9 cellular contexts compared by ENCODE assay signal in the genomic region with DNA sequence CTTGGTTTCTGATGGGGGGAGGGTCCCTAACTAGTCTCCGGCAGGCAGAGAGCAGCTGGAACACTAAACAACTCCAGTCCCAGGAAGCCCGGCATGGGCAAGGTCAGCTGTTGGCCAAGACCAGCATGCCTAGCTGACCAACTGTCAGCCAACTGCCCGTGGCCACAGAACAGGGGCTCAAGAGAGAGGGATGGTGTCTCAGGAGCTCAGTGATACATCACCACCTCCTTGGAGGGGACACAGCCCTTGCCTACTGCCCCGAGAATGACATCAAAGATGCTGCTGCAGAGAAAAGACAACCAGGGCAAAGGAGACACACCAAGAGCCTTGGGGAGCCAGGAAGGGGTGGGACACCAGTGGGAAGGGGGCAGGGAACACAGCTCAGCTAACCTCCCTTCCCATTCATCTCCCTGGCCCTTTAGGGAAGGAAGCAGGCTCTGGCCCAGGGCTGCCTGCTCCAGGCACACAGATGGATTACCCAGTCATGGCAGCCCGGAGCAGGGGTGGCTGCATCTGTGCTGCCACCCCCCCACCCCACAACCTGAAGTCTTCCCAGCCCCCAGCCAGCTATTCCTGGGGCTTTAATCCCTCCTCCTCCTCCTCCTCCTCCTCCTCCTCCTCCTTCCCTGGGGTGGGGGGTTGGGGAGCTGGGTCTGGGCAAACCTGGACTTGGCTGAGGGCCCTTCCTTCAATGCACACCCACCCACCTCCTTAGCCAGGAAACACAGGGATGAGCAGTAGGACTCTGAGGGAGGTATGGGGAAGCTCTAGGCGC. TPM values are rescaled to one million over a fixed set of nuclear protein-coding genes. Genes with fewer than 3 reads are reported as not detected.
A peak's percentile ranks its signal among the peaks of the same experiment; 100 is the strongest.
DNase-seq lines count a peak whose midpoint lies in the region; ATAC-seq and TF ChIP-seq lines count a peak whose summit lies in the region.
"Had no signal": no experiment of that assay in that cellular context is flagged by ENCODE, and none has a peak within 500 bp of the region (broad histone marks: within the 10 kb centered on the region; RNA-seq: fewer than 3 reads in every experiment).

No MANE protein-coding gene starts in this region.

- in situ Hi-C loops in brain microvascular endothelial cell (cut with HindIII; ENCODE audit: low pct_ligation_motif_present, low sequenced_read_pairs) (no loop called here), ACHN (cut with HindIII; ENCODE audit: low pct_ligation_motif_present, low pct_unique_long_range_greater_than_20kb, low sequenced_read_pairs) (no loop called here)

- H3K27ac ChIP-seq in brain microvascular endothelial cell, result peak overlapping the region; percentile 58
- no peak overlapping the region for H3K27ac ChIP-seq in left lung
- peak overlapping the region; percentile 76 for H3K27ac ChIP-seq in temporal lobe (ENCODE audit: low read depth, low read length)

- no peak overlapping the region for H3K27ac Mint-ChIP-seq in activated CD8-positive, alpha-beta T cell treated with anti-CD3 and anti-CD28 coated beads, Interleukin-2, amount 10 ng/mL, durations not matched to agents 7 days and 5 days
- H3K27ac Mint-ChIP-seq in activated CD8-positive, alpha-beta T cell treated with anti-CD3 and anti-CD28 coated beads for 36 hours, result no peak overlapping the region

- H3K36me3 Mint-ChIP-seq in activated CD8-positive, alpha-beta T cell treated with anti-CD3 and anti-CD28 coated beads, Interleukin-2, amount 10 ng/mL, durations not matched to agents 7 days and 5 days (ENCODE audit: low read depth), result no peaks in the 10 kb centered on the region
- H3K36me3 Mint-ChIP-seq in activated CD8-positive, alpha-beta T cell treated with anti-CD3 and anti-CD28 coated beads for 36 hours (ENCODE audit: low read depth), result no peaks in the 10 kb centered on the region

- intact Hi-C loops in activated CD8-positive, alpha-beta T cell treated with anti-CD3 and anti-CD28 coated beads for 36 hours (cut with micrococcal nuclease), result no loop called here
- intact Hi-C loops in left lung (cut with DNase I), result no loop called here

- H3K4me3 Mint-ChIP-seq in activated CD8-positive, alpha-beta T cell treated with anti-CD3 and anti-CD28 coated beads, Interleukin-2, amount 10 ng/mL, durations not matched to agents 7 days and 5 days, result peak overlapping the region; percentile 25
- H3K4me3 Mint-ChIP-seq in activated CD8-positive, alpha-beta T cell treated with anti-CD3 and anti-CD28 coated beads for 36 hours, result no peak overlapping the region

- H3K27me3 ChIP-seq in brain microvascular endothelial cell (replicated peaks) (no peaks in the 10 kb centered on the region), left lung (peaks cover 0 to 35% of the 10 kb centered on the region in 2 donors)

- H3K9me3 Mint-ChIP-seq in activated CD8-positive, alpha-beta T cell treated with anti-CD3 and anti-CD28 coated beads, Interleukin-2, amount 10 ng/mL, durations not matched to agents 7 days and 5 days (ENCODE audit: insufficient read depth), result no peaks in the 10 kb centered on the region
- no peaks in the 10 kb centered on the region for H3K9me3 Mint-ChIP-seq in activated CD8-positive, alpha-beta T cell treated with anti-CD3 and anti-CD28 coated beads for 36 hours

- peaks cover 10% of the 10 kb centered on the region for H3K4me1 Mint-ChIP-seq in activated CD8-positive, alpha-beta T cell treated with anti-CD3 and anti-CD28 coated beads, Interleukin-2, amount 10 ng/mL, durations not matched to agents 7 days and 5 days (ENCODE audit: low read depth)
- peaks cover 5% of the 10 kb centered on the region for H3K4me1 Mint-ChIP-seq in activated CD8-positive, alpha-beta T cell treated with anti-CD3 and anti-CD28 coated beads for 36 hours (ENCODE audit: low read depth)

- CTCF ChIA-PET in activated CD8-positive, alpha-beta T cell treated with anti-CD3 and anti-CD28 coated beads, Interleukin-2, amount 10 ng/mL, durations not matched to agents 7 days and 5 days (lab: Charles Lee), result no interaction called here
- CTCF ChIA-PET in activated CD8-positive, alpha-beta T cell treated with anti-CD3 and anti-CD28 coated beads for 36 hours (lab: Charles Lee), result interaction anchor here (2.7 kb wide), 1 partner anchor 37 kb away, joined by 12 read pairs; no protein-coding TSS in a partner anchor

- H3K27me3 Mint-ChIP-seq in activated CD8-positive, alpha-beta T cell treated with anti-CD3 and anti-CD28 coated beads, Interleukin-2, amount 10 ng/mL, durations not matched to agents 7 days and 5 days (ENCODE audit: low read depth), result peaks cover 24% of the 10 kb centered on the region
- peaks cover 5% of the 10 kb centered on the region for H3K27me3 Mint-ChIP-seq in activated CD8-positive, alpha-beta T cell treated with anti-CD3 and anti-CD28 coated beads for 36 hours

- POLR2A ChIA-PET in activated CD8-positive, alpha-beta T cell treated with anti-CD3 and anti-CD28 coated beads, Interleukin-2, amount 10 ng/mL, durations not matched to agents 7 days and 5 days (lab: Charles Lee), result interaction anchor here (0.7 kb wide), 1 partner anchor 24 kb away, joined by 3 read pairs; no protein-coding TSS in a partner anchor
- POLR2A ChIA-PET in activated CD8-positive, alpha-beta T cell treated with anti-CD3 and anti-CD28 coated beads for 36 hours (lab: Charles Lee), result interaction anchor here (0.8 kb wide), 1 partner anchor 9 kb away, joined by 3 read pairs; no protein-coding TSS in a partner anchor

- no peak for TF ChIP-seq CTCF in activated CD8-positive, alpha-beta T cell treated with anti-CD3 and anti-CD28 coated beads for 36 hours (IDR thresholded peaks at IDR 0.05)
- TF ChIP-seq CTCF in brain microvascular endothelial cell (IDR thresholded peaks at IDR 0.05; ENCODE audit: low read depth, low read length, missing control alignments), result no peak
- TF ChIP-seq CTCF in left lung (IDR thresholded peaks at IDR 0.05), result no peak

- peaks cover 7 to 17% of the 10 kb centered on the region in 2 donors for H3K4me1 ChIP-seq in left lung

- no peak for ATAC-seq in activated CD8-positive, alpha-beta T cell treated with anti-CD3 and anti-CD28 coated beads, Interleukin-2, amount 10 ng/mL, durations not matched to agents 7 days and 5 days
- no peak for ATAC-seq in activated CD8-positive, alpha-beta T cell treated with anti-CD3 and anti-CD28 coated beads for 36 hours
- no peak for ATAC-seq in left lung

- H3K36me3 ChIP-seq in brain microvascular endothelial cell (replicated peaks), result no peaks in the 10 kb centered on the region
- H3K36me3 ChIP-seq in left lung, result no peaks in the 10 kb centered on the region

- H3K4me3 ChIP-seq in brain microvascular endothelial cell (ENCODE audit: low read depth, low read length) (peak overlapping the region; percentile 86), left lung (peak overlapping the region; percentile 66 to 94)

- DNase-seq in activated CD8-positive, alpha-beta T cell treated with anti-CD3 and anti-CD28 coated beads, Interleukin-2, amount 10 ng/mL, durations not matched to agents 7 days and 5 days, result no peak
- DNase-seq in activated CD8-positive, alpha-beta T cell treated with anti-CD3 and anti-CD28 coated beads for 36 hours, result no peak
- DNase-seq in brain microvascular endothelial cell, result no peak
- peak in 1 of 2 donors; percentile 50 for DNase-seq in left lung
- no peak for DNase-seq in ACHN
- DNase-seq in SHP77 (lab: John Stamatoyannopoulos, UW), result no peak
- no peak for DNase-seq in GM19238 (ENCODE audit: insufficient read length, low spot score)
- DNase-seq: SHP77 treated with DMSO at 0.1 percent for 48 hours had no signal

- no peaks in the 10 kb centered on the region for H3K9me3 ChIP-seq in left lung

RNA-seq across cellular contexts. Expression of a gene that starts 1.9 kb away (rescaled TPM):
- 100 to 1,000 TPM; 125 to 127 TPM for total RNA-seq in activated CD8-positive, alpha-beta T cell treated with anti-CD3 and anti-CD28 coated beads, Interleukin-2, amount 10 ng/mL, durations not matched to agents 7 days and 5 days
- 100 to 1,000 TPM in 1 of 2 experiments, 10 to 100 TPM in 1; 95.2 to 102 TPM for total RNA-seq in activated CD8-positive, alpha-beta T cell treated with anti-CD3 and anti-CD28 coated beads for 36 hours
- total RNA-seq in left lung (10 to 100 TPM; 32.0 to 36.0 TPM), temporal lobe (42.8 TPM)

Comparison
In these comparisons a context has a peak if more than half of its experiments do, and no peak if none do; other contexts are left out.
1. H3K27ac ChIP-seq: peak in brain microvascular endothelial cell (single experiment) and temporal lobe (single experiment); none in left lung (0 of 2).